8 cellular contexts compared by ENCODE assay signal in genomic region chr10:74176380-74177139, GRCh38.
DNase-seq lines count a peak whose midpoint lies in the region; ATAC-seq and TF ChIP-seq lines count a peak whose summit lies in the region.

No MANE protein-coding gene starts in this region.

- ATAC-seq in GM19035 (IDR thresholded peaks at IDR 0.05; ENCODE audit: unreplicated experiment) (peak; percentile 88), HG03342 (IDR thresholded peaks at IDR 0.05; ENCODE audit: unreplicated experiment) (peak; percentile 86)
- ATAC-seq in central memory CD8-positive, alpha-beta T cell (replicated peaks; ENCODE audit: extremely low read depth, poor library complexity, severe bottlenecking) = peak; percentile 98

- H3K27ac Mint-ChIP-seq in central memory CD8-positive, alpha-beta T cell (ENCODE audit: low read depth) = peak overlapping the region; percentile 92

- H3K4me3 Mint-ChIP-seq in central memory CD8-positive, alpha-beta T cell = peak overlapping the region; percentile 90

- H3K9me3 Mint-ChIP-seq in central memory CD8-positive, alpha-beta T cell = no peaks in the 10 kb centered on the region

- peaks cover 7% of the 10 kb centered on the region for H3K36me3 Mint-ChIP-seq in central memory CD8-positive, alpha-beta T cell (ENCODE audit: insufficient read depth)

- no peak for TF ChIP-seq CTCF in AG10803 (conservative IDR thresholded peaks at IDR 0.05; ENCODE audit: low read length)

- H3K4me1 Mint-ChIP-seq in central memory CD8-positive, alpha-beta T cell = peaks cover 34% of the 10 kb centered on the region

- H3K27me3 Mint-ChIP-seq in central memory CD8-positive, alpha-beta T cell = no peaks in the 10 kb centered on the region

- peak; percentile 95 for DNase-seq in AG10803 (ENCODE audit: low read depth)
- peak; percentile 88 for DNase-seq in NCI-H345 treated with DMSO at 0.1 percent for 48 hours (lab: John Stamatoyannopoulos, UW; ENCODE audit: unreplicated experiment)
- peak; percentile 91 for DNase-seq in activated CD4-positive, CD25-positive, alpha-beta regulatory T cell treated with anti-CD3 and anti-CD28 coated beads, Interleukin-2, amount 50 U/mL, for 16 hours (ENCODE audit: low read depth, low spot score)
- DNase-seq in central memory CD8-positive, alpha-beta T cell (ENCODE audit: low spot score in 2 of 2) = peak; percentile 89 to 95
- peak; percentile 98 for DNase-seq in islet precursor cell
- DNase-seq in stimulated activated CD4-positive, alpha-beta T cell treated with anti-CD3 and anti-CD28 coated beads, Interleukin-12 subunit alpha, Interleukin-12 subunit beta, amount 100 ng/mL, for 4 hours = peak; percentile 94

- peak overlapping the region; percentile 99 for H3K4me3 ChIP-seq in AG10803 (ENCODE audit: low read length)

Comparison
In these comparisons a context has a peak if more than half of its experiments do, and no peak if none do; other contexts are left out.
1. Peak in every context shown above with its lines: DNase-seq, ATAC-seq and H3K4me3 ChIP-seq.